In genomic region chr3:129276385-129276784, GRCh38 we compare ENCODE assay signal across 12 cellular contexts. TPM values are rescaled to one million over a fixed set of nuclear protein-coding genes. Genes with fewer than 3 reads are reported as not detected.
DNase-seq lines count a peak whose midpoint lies in the region; ATAC-seq and TF ChIP-seq lines count a peak whose summit lies in the region.
"Had no signal": no experiment of that assay in that cellular context is flagged by ENCODE, and none has a peak within 500 bp of the region (broad histone marks: within the 10 kb centered on the region; RNA-seq: fewer than 3 reads in every experiment).

No MANE protein-coding gene starts in this region.

- ATAC-seq in GM21723 (IDR thresholded peaks at IDR 0.05; ENCODE audit: unreplicated experiment) = peak; percentile 85
- peak; percentile 81 for ATAC-seq in HG03520 (IDR thresholded peaks at IDR 0.05; ENCODE audit: unreplicated experiment)
- no peak for ATAC-seq in natural killer cell treated with Interleukin-12 subunit alpha and Interleukin-12 subunit beta and Interleukin-15 and Interleukin-18, amount 100 ng/mL, for 72 hours
- ATAC-seq: GM23338 had no signal

- H3K9me3 Mint-ChIP-seq in activated CD4-positive, alpha-beta memory T cell treated with anti-CD3 and anti-CD28 coated beads for 36 hours = no peaks in the 10 kb centered on the region
- no peaks in the 10 kb centered on the region for H3K9me3 Mint-ChIP-seq in activated CD4-positive, alpha-beta memory T cell treated with anti-CD3 and anti-CD28 coated beads, Interleukin-2, amount 10 ng/mL, durations not matched to agents 7 days and 5 days
- H3K9me3 Mint-ChIP-seq in natural killer cell treated with Interleukin-12 subunit alpha and Interleukin-12 subunit beta and Interleukin-15 and Interleukin-18, amount 100 ng/mL, for 72 hours = no peaks in the 10 kb centered on the region
- H3K9me3 Mint-ChIP-seq: GM23338 had no signal

- CTCF ChIA-PET in activated CD4-positive, alpha-beta memory T cell treated with anti-CD3 and anti-CD28 coated beads for 36 hours (lab: Charles Lee) = interaction anchor here (1.2 kb wide), 1 partner anchor 40 kb away, joined by 3 read pairs; a partner anchor contains a TSS
- CTCF ChIA-PET in activated CD4-positive, alpha-beta memory T cell treated with anti-CD3 and anti-CD28 coated beads, Interleukin-2, amount 10 ng/mL, durations not matched to agents 7 days and 5 days (lab: Charles Lee) = no interaction called here

- H3K9me3 ChIP-seq in WERI-Rb-1 (ENCODE audit: severe bottlenecking) = no peaks in the 10 kb centered on the region

- TF ChIP-seq CTCF in WERI-Rb-1 (IDR thresholded peaks at IDR 0.05; ENCODE audit: low read depth, low read length) = no peak

- H3K27me3 ChIP-seq in WERI-Rb-1 (ENCODE audit: insufficient read depth, low read depth, severe bottlenecking) = no peaks in the 10 kb centered on the region

- peaks cover 32% of the 10 kb centered on the region for H3K4me1 Mint-ChIP-seq in activated CD4-positive, alpha-beta memory T cell treated with anti-CD3 and anti-CD28 coated beads for 36 hours (ENCODE audit: low read depth)
- H3K4me1 Mint-ChIP-seq in activated CD4-positive, alpha-beta memory T cell treated with anti-CD3 and anti-CD28 coated beads, Interleukin-2, amount 10 ng/mL, durations not matched to agents 7 days and 5 days = peaks cover 31% of the 10 kb centered on the region
- peaks cover 19 to 26% of the 10 kb centered on the region in 2 donors for H3K4me1 Mint-ChIP-seq in natural killer cell treated with Interleukin-12 subunit alpha and Interleukin-12 subunit beta and Interleukin-15 and Interleukin-18, amount 100 ng/mL, for 72 hours (ENCODE audit: low read depth in 2 of 2)

- peak; percentile 58 for DNase-seq in activated CD4-positive, alpha-beta memory T cell treated with anti-CD3 and anti-CD28 coated beads for 36 hours
- DNase-seq in activated CD4-positive, alpha-beta memory T cell treated with anti-CD3 and anti-CD28 coated beads, Interleukin-2, amount 10 ng/mL, durations not matched to agents 7 days and 5 days = no peak
- DNase-seq in natural killer cell treated with Interleukin-12 subunit alpha and Interleukin-12 subunit beta and Interleukin-15 and Interleukin-18, amount 100 ng/mL, for 72 hours (ENCODE audit: low spot score) = no peak
- no peak for DNase-seq in caudate nucleus (lab: John Stamatoyannopoulos, UW)
- DNase-seq in WERI-Rb-1 = no peak
- no peak for DNase-seq in SKM-1 treated with dmso at 0.1 percent for 144 hours (lab: John Stamatoyannopoulos, UW; ENCODE audit: unreplicated experiment)
- DNase-seq: ACHN, NCI-H524 treated with DMSO at 0.1 percent for 48 hours had no signal

- no peaks in the 10 kb centered on the region for H3K27me3 Mint-ChIP-seq in activated CD4-positive, alpha-beta memory T cell treated with anti-CD3 and anti-CD28 coated beads for 36 hours
- no peaks in the 10 kb centered on the region for H3K27me3 Mint-ChIP-seq in activated CD4-positive, alpha-beta memory T cell treated with anti-CD3 and anti-CD28 coated beads, Interleukin-2, amount 10 ng/mL, durations not matched to agents 7 days and 5 days
- no peaks in the 10 kb centered on the region for H3K27me3 Mint-ChIP-seq in natural killer cell treated with Interleukin-12 subunit alpha and Interleukin-12 subunit beta and Interleukin-15 and Interleukin-18, amount 100 ng/mL, for 72 hours

- H3K36me3 Mint-ChIP-seq in activated CD4-positive, alpha-beta memory T cell treated with anti-CD3 and anti-CD28 coated beads for 36 hours = peaks cover 46% of the 10 kb centered on the region
- H3K36me3 Mint-ChIP-seq in activated CD4-positive, alpha-beta memory T cell treated with anti-CD3 and anti-CD28 coated beads, Interleukin-2, amount 10 ng/mL, durations not matched to agents 7 days and 5 days (ENCODE audit: low read depth) = peaks cover 71% of the 10 kb centered on the region
- peaks cover 29% of the 10 kb centered on the region for H3K36me3 Mint-ChIP-seq in natural killer cell treated with Interleukin-12 subunit alpha and Interleukin-12 subunit beta and Interleukin-15 and Interleukin-18, amount 100 ng/mL, for 72 hours

- intact Hi-C loops in activated CD4-positive, alpha-beta memory T cell treated with anti-CD3 and anti-CD28 coated beads for 36 hours (cut with micrococcal nuclease) = no loop called here

- H3K36me3 ChIP-seq in WERI-Rb-1 = peaks cover 61% of the 10 kb centered on the region

- no peak overlapping the region for H3K27ac ChIP-seq in caudate nucleus (ENCODE audit: low read depth, low read length)
- H3K27ac ChIP-seq in WERI-Rb-1 = no peak overlapping the region
- H3K27ac ChIP-seq: epithelial cell of prostate had no signal

- no peak overlapping the region for H3K4me3 ChIP-seq in WERI-Rb-1 (ENCODE audit: low read depth, low read length)
- H3K4me3 ChIP-seq: GM23338 had no signal

- H3K27ac Mint-ChIP-seq in activated CD4-positive, alpha-beta memory T cell treated with anti-CD3 and anti-CD28 coated beads for 36 hours = peak overlapping the region; percentile 45
- no peak overlapping the region for H3K27ac Mint-ChIP-seq in activated CD4-positive, alpha-beta memory T cell treated with anti-CD3 and anti-CD28 coated beads, Interleukin-2, amount 10 ng/mL, durations not matched to agents 7 days and 5 days
- H3K27ac Mint-ChIP-seq in natural killer cell treated with Interleukin-12 subunit alpha and Interleukin-12 subunit beta and Interleukin-15 and Interleukin-18, amount 100 ng/mL, for 72 hours = peak overlapping the region; percentile 7 to 13
- H3K27ac Mint-ChIP-seq: GM23338 had no signal

- POLR2A ChIA-PET in activated CD4-positive, alpha-beta memory T cell treated with anti-CD3 and anti-CD28 coated beads for 36 hours (lab: Charles Lee) = no interaction called here
- POLR2A ChIA-PET in activated CD4-positive, alpha-beta memory T cell treated with anti-CD3 and anti-CD28 coated beads, Interleukin-2, amount 10 ng/mL, durations not matched to agents 7 days and 5 days (lab: Charles Lee) = interaction anchor here (9.1 kb wide), 1 partner anchor 38 kb away, joined by 197 read pairs; a partner anchor contains a TSS

- no peak overlapping the region for H3K4me3 Mint-ChIP-seq in activated CD4-positive, alpha-beta memory T cell treated with anti-CD3 and anti-CD28 coated beads for 36 hours
- no peak overlapping the region for H3K4me3 Mint-ChIP-seq in activated CD4-positive, alpha-beta memory T cell treated with anti-CD3 and anti-CD28 coated beads, Interleukin-2, amount 10 ng/mL, durations not matched to agents 7 days and 5 days
- H3K4me3 Mint-ChIP-seq in natural killer cell treated with Interleukin-12 subunit alpha and Interleukin-12 subunit beta and Interleukin-15 and Interleukin-18, amount 100 ng/mL, for 72 hours = no peak overlapping the region
- H3K4me3 Mint-ChIP-seq: GM23338 had no signal

RNA-seq across cellular contexts. Expression of gene HMCES, which starts 2.3 kb away (rescaled TPM):
- 10 to 100 TPM; 58.4 to 61.5 TPM for total RNA-seq in activated CD4-positive, alpha-beta memory T cell treated with anti-CD3 and anti-CD28 coated beads for 36 hours
- 10 to 100 TPM; 45.7 to 50.1 TPM for total RNA-seq in activated CD4-positive, alpha-beta memory T cell treated with anti-CD3 and anti-CD28 coated beads, Interleukin-2, amount 10 ng/mL, durations not matched to agents 7 days and 5 days
- total RNA-seq in natural killer cell treated with Interleukin-12 subunit alpha and Interleukin-12 subunit beta and Interleukin-15 and Interleukin-18, amount 100 ng/mL, for 72 hours = 10 to 100 TPM; 49.2 to 52.5 TPM

RNA-seq across cellular contexts. Expression of gene COPG1, which starts 27.0 kb away (rescaled TPM):
- total RNA-seq in activated CD4-positive, alpha-beta memory T cell treated with anti-CD3 and anti-CD28 coated beads for 36 hours = 100 to 1,000 TPM; 154 to 162 TPM
- 100 to 1,000 TPM; 157 TPM for total RNA-seq in activated CD4-positive, alpha-beta memory T cell treated with anti-CD3 and anti-CD28 coated beads, Interleukin-2, amount 10 ng/mL, durations not matched to agents 7 days and 5 days
- total RNA-seq in natural killer cell treated with Interleukin-12 subunit alpha and Interleukin-12 subunit beta and Interleukin-15 and Interleukin-18, amount 100 ng/mL, for 72 hours = 100 to 1,000 TPM; 203 to 236 TPM

Comparison
In these comparisons a context has a peak if more than half of its experiments do, and no peak if none do; other contexts are left out.
1. ATAC-seq: peak in GM21723 (single experiment) and HG03520 (single experiment); none in natural killer cell treated with Interleukin-12 subunit alpha and Interleukin-12 subunit beta and Interleukin-15 and Interleukin-18, amount 100 ng/mL, for 72 hours (0 of 2).